12 cellular contexts compared by ENCODE assay signal in genomic region chr17:73929860-73930430, GRCh38.
"Had no signal": no experiment of that assay in that cellular context is flagged by ENCODE, and none has a peak within 500 bp of the region (broad histone marks: within the 10 kb centered on the region; RNA-seq: fewer than 3 reads in every experiment).

No MANE protein-coding gene starts in this region.

- H3K27ac Mint-ChIP-seq: effector memory CD8-positive, alpha-beta T cell had no signal

- DNase-seq: activated CD4-positive, alpha-beta T cell treated with anti-CD3 and anti-CD28 coated beads for 1 hour; activated CD4-positive, alpha-beta T cell treated with anti-CD3 and anti-CD28 coated beads, Interleukin-2, amount 50 U/mL, for 48 hours; activated gamma-delta T cell treated with Interleukin-2 at 50 U/mL for 16 hours; activated T-cell treated with anti-CD3 and anti-CD28 coated beads, Interleukin-2, amount 50 U/mL, for 48 hours; effector memory CD8-positive, alpha-beta T cell; hippocampal formation; lower lobe of right lung; midbrain; small intestine; stomach had no signal

- H3K9me3 Mint-ChIP-seq: effector memory CD8-positive, alpha-beta T cell had no signal

- H3K27ac ChIP-seq: coronary artery, lower lobe of right lung, stomach, thoracic aorta had no signal

- H3K4me3 Mint-ChIP-seq: effector memory CD8-positive, alpha-beta T cell had no signal

- H3K4me1 ChIP-seq: lower lobe of right lung, stomach had no signal

- H3K9me3 ChIP-seq: lower lobe of right lung, thoracic aorta had no signal

- ATAC-seq: effector memory CD8-positive, alpha-beta T cell; lower lobe of right lung had no signal
